ENCODE assay signal across 1 cellular context in genomic region chr3:127775398-127776109, GRCh38.
TF ChIP-seq lines count a peak whose summit lies in the region.

No MANE protein-coding gene starts in this region.

TF ChIP-seq in GM12878, 131 proteins besides CTCF, POLR2A, EP300 and RAD21 (continued from another document and continues in another):
- TF ChIP-seq ZBTB11 (CRISPR knock-in tag; IDR thresholded peaks at IDR 0.05) (no peak), ZNF207 (IDR thresholded peaks at IDR 0.05; ENCODE audit: borderline replicate concordance) (no peak), POLR2AphosphoS2 (IDR thresholded peaks at IDR 0.05; ENCODE audit: low read depth, low read length) (no peak), MXI1 (IDR thresholded peaks at IDR 0.05; ENCODE audit: low read depth, low read length) (peak; percentile 36; the same call in 1 of the 2 replicates), ZNF24 (IDR thresholded peaks at IDR 0.05) (no peak), NFIC (IDR thresholded peaks at IDR 0.05; ENCODE audit: low read depth, low read length) (peak; percentile 93), SUZ12 (IDR thresholded peaks at IDR 0.05; ENCODE audit: unreplicated experiment) (no peak), BCL11A (IDR thresholded peaks at IDR 0.05; ENCODE audit: low read depth, low read length) (no peak; the same call in 1 of the 2 replicates), MLLT1 (IDR thresholded peaks at IDR 0.05) (no peak), ASH2L (IDR thresholded peaks at IDR 0.05; ENCODE audit: borderline replicate concordance, low read depth) (no peak), ZSCAN29 (IDR thresholded peaks at IDR 0.05) (no peak), MAX (IDR thresholded peaks at IDR 0.05; ENCODE audit: low read depth, low read length) (no peak), RELA (IDR thresholded peaks at IDR 0.05; ENCODE audit: borderline replicate concordance, partially characterized antibody) (no peak), WRNIP1 (IDR thresholded peaks at IDR 0.05; ENCODE audit: borderline replicate concordance, low read depth, low read length) (no peak), IKZF2 (IDR thresholded peaks at IDR 0.05) (peak; percentile 77 to 80), CEBPZ (IDR thresholded peaks at IDR 0.05; ENCODE audit: low read depth, low read length) (no peak), ZNF687 (IDR thresholded peaks at IDR 0.05) (no peak; the same call in 1 of the 2 replicates), NRF1 (conservative IDR thresholded peaks at IDR 0.05; ENCODE audit: low read depth, low read length) (no peak), TAF1 (IDR thresholded peaks at IDR 0.05; ENCODE audit: borderline replicate concordance, low read depth, low read length) (no peak), PML (IDR thresholded peaks at IDR 0.05; ENCODE audit: low read length) (no peak), CREM (IDR thresholded peaks at IDR 0.05; ENCODE audit: low read depth) (peak; percentile 67; the same call in 1 of the 2 replicates), MYC (IDR thresholded peaks at IDR 0.05; ENCODE audit: insufficient read depth, insufficient read length, insufficient replicate concordance, low read length, severe bottlenecking) (no peak), SKIL (IDR thresholded peaks at IDR 0.05; ENCODE audit: low read depth, poor library complexity, severe bottlenecking) (no peak), TBL1XR1 (IDR thresholded peaks at IDR 0.05; ENCODE audit: low read depth, low read length) (no peak), NR2F1 (conservative IDR thresholded peaks at IDR 0.05) (no peak), ZNF384 (IDR thresholded peaks at IDR 0.05; ENCODE audit: borderline replicate concordance, low read depth, low read length) (peak; percentile 67; the same call in 1 of the 2 replicates), CHD2 (IDR thresholded peaks at IDR 0.05; ENCODE audit: borderline replicate concordance, low read depth, low read length) (no peak), BRCA1 (IDR thresholded peaks at IDR 0.05; ENCODE audit: low read depth, low read length) (no peak), JUNB (IDR thresholded peaks at IDR 0.05) (peak; percentile 78)
- TF ChIP-seq, protein P1, sequence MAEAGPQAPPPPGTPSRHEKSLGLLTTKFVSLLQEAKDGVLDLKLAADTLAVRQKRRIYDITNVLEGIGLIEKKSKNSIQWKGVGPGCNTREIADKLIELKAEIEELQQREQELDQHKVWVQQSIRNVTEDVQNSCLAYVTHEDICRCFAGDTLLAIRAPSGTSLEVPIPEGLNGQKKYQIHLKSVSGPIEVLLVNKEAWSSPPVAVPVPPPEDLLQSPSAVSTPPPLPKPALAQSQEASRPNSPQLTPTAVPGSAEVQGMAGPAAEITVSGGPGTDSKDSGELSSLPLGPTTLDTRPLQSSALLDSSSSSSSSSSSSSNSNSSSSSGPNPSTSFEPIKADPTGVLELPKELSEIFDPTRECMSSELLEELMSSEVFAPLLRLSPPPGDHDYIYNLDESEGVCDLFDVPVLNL (IDR thresholded peaks at IDR 0.05; ENCODE audit: low read depth, low read length): no peak
- TF ChIP-seq, protein P2, sequence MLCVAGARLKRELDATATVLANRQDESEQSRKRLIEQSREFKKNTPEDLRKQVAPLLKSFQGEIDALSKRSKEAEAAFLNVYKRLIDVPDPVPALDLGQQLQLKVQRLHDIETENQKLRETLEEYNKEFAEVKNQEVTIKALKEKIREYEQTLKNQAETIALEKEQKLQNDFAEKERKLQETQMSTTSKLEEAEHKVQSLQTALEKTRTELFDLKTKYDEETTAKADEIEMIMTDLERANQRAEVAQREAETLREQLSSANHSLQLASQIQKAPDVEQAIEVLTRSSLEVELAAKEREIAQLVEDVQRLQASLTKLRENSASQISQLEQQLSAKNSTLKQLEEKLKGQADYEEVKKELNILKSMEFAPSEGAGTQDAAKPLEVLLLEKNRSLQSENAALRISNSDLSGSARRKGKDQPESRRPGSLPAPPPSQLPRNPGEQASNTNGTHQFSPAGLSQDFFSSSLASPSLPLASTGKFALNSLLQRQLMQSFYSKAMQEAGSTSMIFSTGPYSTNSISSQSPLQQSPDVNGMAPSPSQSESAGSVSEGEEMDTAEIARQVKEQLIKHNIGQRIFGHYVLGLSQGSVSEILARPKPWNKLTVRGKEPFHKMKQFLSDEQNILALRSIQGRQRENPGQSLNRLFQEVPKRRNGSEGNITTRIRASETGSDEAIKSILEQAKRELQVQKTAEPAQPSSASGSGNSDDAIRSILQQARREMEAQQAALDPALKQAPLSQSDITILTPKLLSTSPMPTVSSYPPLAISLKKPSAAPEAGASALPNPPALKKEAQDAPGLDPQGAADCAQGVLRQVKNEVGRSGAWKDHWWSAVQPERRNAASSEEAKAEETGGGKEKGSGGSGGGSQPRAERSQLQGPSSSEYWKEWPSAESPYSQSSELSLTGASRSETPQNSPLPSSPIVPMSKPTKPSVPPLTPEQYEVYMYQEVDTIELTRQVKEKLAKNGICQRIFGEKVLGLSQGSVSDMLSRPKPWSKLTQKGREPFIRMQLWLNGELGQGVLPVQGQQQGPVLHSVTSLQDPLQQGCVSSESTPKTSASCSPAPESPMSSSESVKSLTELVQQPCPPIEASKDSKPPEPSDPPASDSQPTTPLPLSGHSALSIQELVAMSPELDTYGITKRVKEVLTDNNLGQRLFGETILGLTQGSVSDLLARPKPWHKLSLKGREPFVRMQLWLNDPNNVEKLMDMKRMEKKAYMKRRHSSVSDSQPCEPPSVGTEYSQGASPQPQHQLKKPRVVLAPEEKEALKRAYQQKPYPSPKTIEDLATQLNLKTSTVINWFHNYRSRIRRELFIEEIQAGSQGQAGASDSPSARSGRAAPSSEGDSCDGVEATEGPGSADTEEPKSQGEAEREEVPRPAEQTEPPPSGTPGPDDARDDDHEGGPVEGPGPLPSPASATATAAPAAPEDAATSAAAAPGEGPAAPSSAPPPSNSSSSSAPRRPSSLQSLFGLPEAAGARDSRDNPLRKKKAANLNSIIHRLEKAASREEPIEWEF (IDR thresholded peaks at IDR 0.05; ENCODE audit: insufficient replicate concordance, low read depth, low read length): no peak
- TF ChIP-seq, protein P3, sequence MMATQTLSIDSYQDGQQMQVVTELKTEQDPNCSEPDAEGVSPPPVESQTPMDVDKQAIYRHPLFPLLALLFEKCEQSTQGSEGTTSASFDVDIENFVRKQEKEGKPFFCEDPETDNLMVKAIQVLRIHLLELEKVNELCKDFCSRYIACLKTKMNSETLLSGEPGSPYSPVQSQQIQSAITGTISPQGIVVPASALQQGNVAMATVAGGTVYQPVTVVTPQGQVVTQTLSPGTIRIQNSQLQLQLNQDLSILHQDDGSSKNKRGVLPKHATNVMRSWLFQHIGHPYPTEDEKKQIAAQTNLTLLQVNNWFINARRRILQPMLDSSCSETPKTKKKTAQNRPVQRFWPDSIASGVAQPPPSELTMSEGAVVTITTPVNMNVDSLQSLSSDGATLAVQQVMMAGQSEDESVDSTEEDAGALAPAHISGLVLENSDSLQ (IDR thresholded peaks at IDR 0.05): no peak
